In the genomic region with DNA sequence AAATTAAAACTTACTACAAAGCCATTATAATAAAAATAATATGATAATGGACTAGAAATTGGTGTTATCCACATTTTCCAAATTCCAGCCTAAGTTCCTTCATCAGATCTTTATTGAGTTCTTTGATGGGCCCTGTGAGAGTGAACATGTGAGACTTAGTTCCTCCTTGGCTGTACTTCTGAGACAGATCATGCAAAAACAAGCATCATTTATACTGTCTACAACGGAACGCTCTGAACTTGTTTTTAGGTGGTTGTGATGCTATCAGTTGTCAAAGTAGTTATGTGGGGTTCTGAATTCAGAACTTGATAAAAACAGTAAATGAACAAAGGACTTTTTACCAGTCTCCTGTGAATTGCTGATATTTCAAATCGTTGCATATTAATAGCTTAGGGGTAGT, we compare ENCODE assay signal across 20 cellular contexts.
"Had no signal": no experiment of that assay in that cellular context is flagged by ENCODE, and none has a peak within 500 bp of the region (broad histone marks: within the 10 kb centered on the region; RNA-seq: fewer than 3 reads in every experiment).

No MANE protein-coding gene starts in this region.

- H3K36me3 ChIP-seq: brain microvascular endothelial cell, heart left ventricle, transverse colon, vagina had no signal

- H3K36me3 Mint-ChIP-seq: activated naive CD8-positive, alpha-beta T cell treated with anti-CD3 and anti-CD28 coated beads, Interleukin-2, amount 10 ng/mL, durations not matched to agents 7 days and 5 days had no signal

- H3K4me1 ChIP-seq: transverse colon had no signal

- H3K9me3 ChIP-seq: heart left ventricle, transverse colon, vagina had no signal

- ATAC-seq: activated CD8-positive, alpha-beta T cell treated with anti-CD3 and anti-CD28 coated beads for 36 hours; left lobe of liver; stimulated activated naive CD8-positive, alpha-beta T cell treated with anti-CD3 and anti-CD28 coated beads, Interleukin-15, Interleukin-2, amounts not matched to agents 100 U/mL and 50 U/mL, for 24 hours had no signal

- H3K4me3 Mint-ChIP-seq: activated CD8-positive, alpha-beta T cell treated with anti-CD3 and anti-CD28 coated beads for 36 hours; activated naive CD8-positive, alpha-beta T cell treated with anti-CD3 and anti-CD28 coated beads, Interleukin-2, amount 10 ng/mL, durations not matched to agents 7 days and 5 days; activated T-cell treated with anti-CD3 and anti-CD28 coated beads, Interleukin-2, amount 50 U/mL, for 24 hours; T-helper 2 cell treated with Interferon-gamma antibody and Interleukin-4, amounts not matched to agents 5 μg/mL and 100 μg/mL, for 36 hours had no signal

- H3K4me1 Mint-ChIP-seq: activated naive CD8-positive, alpha-beta T cell treated with anti-CD3 and anti-CD28 coated beads, Interleukin-2, amount 10 ng/mL, durations not matched to agents 7 days and 5 days had no signal

- H3K27me3 ChIP-seq: brain microvascular endothelial cell, transverse colon, vagina had no signal

- H3K9me3 Mint-ChIP-seq: activated CD8-positive, alpha-beta T cell treated with anti-CD3 and anti-CD28 coated beads for 36 hours; activated naive CD8-positive, alpha-beta T cell treated with anti-CD3 and anti-CD28 coated beads, Interleukin-2, amount 10 ng/mL, durations not matched to agents 7 days and 5 days; activated T-cell treated with anti-CD3 and anti-CD28 coated beads, Interleukin-2, amount 50 U/mL, for 24 hours; activated T-helper 2 cell treated with anti-CD3 and anti-CD28 coated beads, Interferon-gamma antibody, Interleukin-2, Interleukin-4, amounts not matched to agents 10 μg/mL and 5 μg/mL and 100 μg/mL, durations not matched to agents 14 hours and 24 hours and 36 hours; T-helper 2 cell treated with Interferon-gamma antibody and Interleukin-4, amounts not matched to agents 5 μg/mL and 100 μg/mL, for 36 hours had no signal

- DNase-seq: activated CD4-positive, alpha-beta T cell treated with anti-CD3 and anti-CD28 coated beads for 48 hours; activated CD4-positive, CD25-positive, alpha-beta regulatory T cell; activated CD8-positive, alpha-beta T cell treated with anti-CD3 and anti-CD28 coated beads for 36 hours; activated naive CD4-positive, alpha-beta T cell treated with Interleukin-2 at 50 U/mL for 16 hours; activated naive CD8-positive, alpha-beta T cell treated with anti-CD3 and anti-CD28 coated beads, Interleukin-2, amount 10 ng/mL, durations not matched to agents 7 days and 5 days; activated T-cell treated with anti-CD3 and anti-CD28 coated beads, Interleukin-2, amount 50 U/mL, for 24 hours; brain microvascular endothelial cell; central memory CD4-positive, alpha-beta T cell; dorsolateral prefrontal cortex; heart left ventricle; kidney; posterior cingulate gyrus; stimulated activated CD4-positive, alpha-beta T cell treated with anti-CD3 and anti-CD28 coated beads, Interleukin-1b, Interleukin-23, amount 100 ng/mL, for 48 hours; stimulated activated CD8-positive, alpha-beta memory T cell treated with anti-CD3 and anti-CD28 coated beads, Interleukin-4, amount 100 ng/mL, for 48 hours; stimulated activated naive CD8-positive, alpha-beta T cell treated with anti-CD3 and anti-CD28 coated beads, Interleukin-15, Interleukin-2, amounts not matched to agents 100 U/mL and 50 U/mL, for 24 hours; transverse colon had no signal

- H3K27ac ChIP-seq: brain microvascular endothelial cell, heart left ventricle, transverse colon, vagina had no signal

- H3K27me3 Mint-ChIP-seq: activated CD8-positive, alpha-beta T cell treated with anti-CD3 and anti-CD28 coated beads for 36 hours had no signal

- H3K4me3 ChIP-seq: heart left ventricle, transverse colon, vagina had no signal

- H3K27ac Mint-ChIP-seq: activated CD8-positive, alpha-beta T cell treated with anti-CD3 and anti-CD28 coated beads for 36 hours; activated naive CD8-positive, alpha-beta T cell treated with anti-CD3 and anti-CD28 coated beads, Interleukin-2, amount 10 ng/mL, durations not matched to agents 7 days and 5 days; activated T-cell treated with anti-CD3 and anti-CD28 coated beads, Interleukin-2, amount 50 U/mL, for 24 hours; activated T-helper 2 cell treated with anti-CD3 and anti-CD28 coated beads, Interferon-gamma antibody, Interleukin-2, Interleukin-4, amounts not matched to agents 10 μg/mL and 5 μg/mL and 100 μg/mL, durations not matched to agents 14 hours and 24 hours and 36 hours; T-helper 2 cell treated with Interferon-gamma antibody and Interleukin-4, amounts not matched to agents 5 μg/mL and 100 μg/mL, for 36 hours had no signal
